In the genomic region with DNA sequence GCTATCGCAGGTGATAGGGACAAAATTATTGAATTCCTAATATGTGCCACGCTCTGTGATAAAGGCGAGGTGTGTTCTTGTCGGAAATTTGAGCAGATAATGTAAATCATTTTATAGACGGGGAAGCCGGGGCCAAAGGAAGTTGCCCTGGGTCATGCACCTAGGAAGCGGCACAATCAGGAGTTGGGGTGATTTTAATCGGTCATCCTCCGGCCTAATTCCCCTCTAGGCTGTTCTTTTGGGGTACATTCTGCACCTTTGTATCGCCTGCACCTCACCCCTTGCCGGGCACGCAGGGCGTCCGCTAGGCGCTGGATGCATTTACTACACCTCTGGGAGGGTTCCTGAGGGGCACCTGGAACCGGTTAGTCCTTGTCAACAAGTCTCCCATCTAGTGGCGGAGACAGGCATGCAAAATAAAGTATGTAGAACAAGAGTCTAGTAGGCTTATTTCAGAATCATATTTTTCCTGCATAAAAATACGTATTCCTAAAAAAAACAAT, we compare ENCODE assay signal across 8 cellular contexts. TPM values are rescaled to one million over a fixed set of nuclear protein-coding genes. Genes with fewer than 3 reads are reported as not detected.
DNase-seq lines count a peak whose midpoint lies in the region; ATAC-seq and TF ChIP-seq lines count a peak whose summit lies in the region.

No MANE protein-coding gene starts in this region.

- POLR2A ChIA-PET in naive thymus-derived CD8-positive, alpha-beta T cell (lab: Charles Lee): no interaction called here

- H3K27ac Mint-ChIP-seq in naive thymus-derived CD8-positive, alpha-beta T cell: peak overlapping the region in 9 of 10 donors; percentile 82 to 96 (median 90)

- peaks cover 20 to 39% (median 36%) of the 10 kb centered on the region in 4 donors for H3K4me1 Mint-ChIP-seq in naive thymus-derived CD8-positive, alpha-beta T cell

- H3K9me3 Mint-ChIP-seq in naive thymus-derived CD8-positive, alpha-beta T cell: no peaks in the 10 kb centered on the region

- H3K27ac ChIP-seq in esophagus squamous epithelium (peak overlapping the region; percentile 81 to 93 (median 90)), urinary bladder (ENCODE audit: low read depth) (peak overlapping the region; percentile 35)

- no peaks in the 10 kb centered on the region for H3K9me3 ChIP-seq in esophagus squamous epithelium

- no peaks in the 10 kb centered on the region for H3K27me3 Mint-ChIP-seq in naive thymus-derived CD8-positive, alpha-beta T cell

- H3K27me3 ChIP-seq in esophagus squamous epithelium: no peaks in the 10 kb centered on the region

- peak overlapping the region; percentile 91 to 98 (median 94) for H3K4me3 Mint-ChIP-seq in naive thymus-derived CD8-positive, alpha-beta T cell

- H3K36me3 Mint-ChIP-seq in naive thymus-derived CD8-positive, alpha-beta T cell: peaks cover 0 to 26% (median 4%) of the 10 kb centered on the region in 3 donors

- peak overlapping the region; percentile 89 to 99 (median 96) for H3K4me3 ChIP-seq in esophagus squamous epithelium
- H3K4me3 ChIP-seq in urinary bladder (ENCODE audit: low read depth, low read length): peak overlapping the region; percentile 92

- H3K4me1 ChIP-seq in esophagus squamous epithelium (peaks cover 14 to 42% (median 21%) of the 10 kb centered on the region in 3 donors), urinary bladder (ENCODE audit: insufficient read depth) (no peaks in the 10 kb centered on the region)

- H3K36me3 ChIP-seq in esophagus squamous epithelium (peaks cover 0 to 20% (median under 1%) of the 10 kb centered on the region in 3 donors), urinary bladder (ENCODE audit: insufficient read depth) (peaks cover 2% of the 10 kb centered on the region)

- no peak for TF ChIP-seq POLR2A in esophagus squamous epithelium (IDR thresholded peaks at IDR 0.05)

- peak; percentile 38 for ATAC-seq in HG02973 (IDR thresholded peaks at IDR 0.05; ENCODE audit: unreplicated experiment)
- peak; percentile 62 to 66 for ATAC-seq in naive thymus-derived CD8-positive, alpha-beta T cell

- intact Hi-C loops in esophagus squamous epithelium (cut with DNase I): no loop called here

- peak; percentile 30 for DNase-seq in AG08395 (ENCODE audit: low spot score)
- DNase-seq in GM13977 (ENCODE audit: low spot score): peak; percentile 70
- DNase-seq in NCI-H345 (lab: John Stamatoyannopoulos, UW): peak; percentile 79
- DNase-seq in activated CD8-positive, alpha-beta memory T cell treated with anti-CD3 and anti-CD28 coated beads, Interleukin-2, amount 50 U/mL, for 4 hours: peak; percentile 48
- no peak for DNase-seq in esophagus squamous epithelium (lab: John Stamatoyannopoulos, UW)
- DNase-seq in naive thymus-derived CD8-positive, alpha-beta T cell: peak; percentile 33 to 83 (median 58)

- TF ChIP-seq CTCF in GM13977 (IDR thresholded peaks at IDR 0.05; ENCODE audit: extremely low read depth, insufficient read depth, missing control alignments) (peak; percentile 54), esophagus squamous epithelium (IDR thresholded peaks at IDR 0.05) (peak; percentile 24 to 47 (median 34))

- WGBS in esophagus squamous epithelium, 2 donors: 0 to 5% methylated on average over 12 to 17 of the region's 18 CpGs
- WGBS in urinary bladder: 2% methylated on average over 18 of the region's 18 CpGs

- in situ Hi-C loops in GM13977 (cut with MboI; ENCODE audit: low pct_unique_long_range_greater_than_20kb, low sequenced_read_pairs, unreplicated experiment): no loop called here

RNA-seq across cellular contexts. Expression of a gene that starts 0.6 kb away (rescaled TPM):
- total RNA-seq in esophagus squamous epithelium (10 to 100 TPM; 22.6 to 33.3 (median 27.1) TPM), urinary bladder (25.0 TPM)
- total RNA-seq in naive thymus-derived CD8-positive, alpha-beta T cell: 10 to 100 TPM; 58.1 to 63.1 TPM
- 10 to 100 TPM; 33.7 to 40.6 (median 39.9) TPM for polyA plus RNA-seq in naive thymus-derived CD8-positive, alpha-beta T cell
- polyA plus RNA-seq in urinary bladder: 44.4 TPM

RNA-seq across cellular contexts. Expression of a gene that starts 16.8 kb away (rescaled TPM):
- under 1 TPM in 2 of 4 donors, not detected in 2; 0.18 to 0.76 TPM for total RNA-seq in esophagus squamous epithelium
- 1 to 10 TPM; 1.3 to 1.6 TPM for total RNA-seq in naive thymus-derived CD8-positive, alpha-beta T cell
- polyA plus RNA-seq in naive thymus-derived CD8-positive, alpha-beta T cell: not detected
- 1.8 TPM for total RNA-seq in urinary bladder
- 2.9 TPM for polyA plus RNA-seq in urinary bladder

RNA-seq across cellular contexts. Expression of a gene that starts 59.6 kb away (rescaled TPM):
- 1 to 10 TPM in 1 of 4 donors, under 1 TPM in 1, not detected in 2; 0.97 to 1.2 TPM for total RNA-seq in esophagus squamous epithelium
- not detected for total RNA-seq in naive thymus-derived CD8-positive, alpha-beta T cell
- not detected for polyA plus RNA-seq in naive thymus-derived CD8-positive, alpha-beta T cell
- total RNA-seq in urinary bladder: 0.63 TPM
- 0.27 TPM for polyA plus RNA-seq in urinary bladder
